In the genomic region with DNA sequence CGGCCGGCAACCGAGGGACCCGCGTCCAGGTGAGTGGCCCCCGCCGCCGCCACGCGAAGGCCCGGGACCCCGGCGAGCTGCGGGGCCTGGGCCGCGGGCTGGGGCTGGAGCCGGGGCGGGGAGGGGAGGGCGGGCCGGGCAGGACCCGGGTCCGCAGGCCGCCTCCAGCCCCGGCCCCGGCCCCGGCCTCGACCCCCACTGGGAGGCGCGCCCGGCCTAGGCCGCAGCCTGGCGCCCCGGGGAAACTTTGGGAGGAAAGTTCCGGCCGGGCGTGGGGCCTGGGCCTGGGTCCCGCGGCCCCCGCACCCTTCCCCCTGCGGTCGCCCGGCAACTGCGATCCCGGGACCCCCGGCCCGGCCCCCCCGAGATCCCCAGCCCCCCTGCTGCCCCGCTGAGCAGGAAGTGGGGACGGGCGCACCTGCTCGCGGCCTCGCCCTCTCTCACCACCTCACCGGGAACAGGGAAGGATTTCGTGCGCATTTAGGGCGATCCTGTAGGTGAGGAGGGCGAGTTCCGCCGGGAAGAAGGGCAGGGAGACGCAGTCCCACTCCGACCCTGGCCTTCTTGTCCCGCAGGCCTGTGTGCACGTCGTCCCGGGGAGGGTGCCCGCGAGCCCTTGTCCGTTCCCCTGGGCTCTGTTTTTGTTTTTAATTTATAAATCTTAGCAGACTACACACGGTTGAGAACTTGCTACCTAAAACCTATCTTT, we compare ENCODE assay signal across 8 cellular contexts. TPM values are rescaled to one million over a fixed set of nuclear protein-coding genes. Genes with fewer than 3 reads are reported as not detected.
DNase-seq lines count a peak whose midpoint lies in the region; ATAC-seq and TF ChIP-seq lines count a peak whose summit lies in the region.

No MANE protein-coding gene starts in this region.

- H3K36me3 Mint-ChIP-seq in activated T-helper 17 cell treated with anti-CD3 and anti-CD28 coated beads, Interleukin-2, amount 50 U/mL, for 72 hours (ENCODE audit: low read depth) = no peaks in the 10 kb centered on the region
- H3K36me3 Mint-ChIP-seq in stimulated activated naive B cell treated with anti-CD40 and anti-IgM and Interleukin-4, amounts not matched to agents 10 μg/mL and 1 μg/mL and 100 μg/mL, for 72 hours = peaks cover 6 to 8% of the 10 kb centered on the region in 2 donors

- H3K4me3 ChIP-seq in AG04449 (ENCODE audit: low read depth, low read length) = peak overlapping the region; percentile 91
- peak overlapping the region; percentile 75 for H3K4me3 ChIP-seq in iPS-11a (ENCODE audit: low read depth, low read length)

- CTCF ChIA-PET in AG04449 (lab: Yijun Ruan, JAX) = no interaction called here

- H3K9me3 Mint-ChIP-seq in activated T-helper 17 cell treated with anti-CD3 and anti-CD28 coated beads, Interleukin-2, amount 50 U/mL, for 72 hours = no peaks in the 10 kb centered on the region
- peaks cover 0 to 1% of the 10 kb centered on the region in 2 donors for H3K9me3 Mint-ChIP-seq in stimulated activated naive B cell treated with anti-CD40 and anti-IgM and Interleukin-4, amounts not matched to agents 10 μg/mL and 1 μg/mL and 100 μg/mL, for 72 hours

- H3K4me1 Mint-ChIP-seq in activated T-helper 17 cell treated with anti-CD3 and anti-CD28 coated beads, Interleukin-2, amount 50 U/mL, for 72 hours = peaks cover 11% of the 10 kb centered on the region
- peaks cover 21 to 36% of the 10 kb centered on the region in 2 donors for H3K4me1 Mint-ChIP-seq in stimulated activated naive B cell treated with anti-CD40 and anti-IgM and Interleukin-4, amounts not matched to agents 10 μg/mL and 1 μg/mL and 100 μg/mL, for 72 hours

- H3K27ac Mint-ChIP-seq in activated T-helper 17 cell treated with anti-CD3 and anti-CD28 coated beads, Interleukin-2, amount 50 U/mL, for 72 hours = peak overlapping the region; percentile 81
- peak overlapping the region; percentile 86 for H3K27ac Mint-ChIP-seq in stimulated activated naive B cell treated with anti-CD40 and anti-IgM and Interleukin-4, amounts not matched to agents 10 μg/mL and 1 μg/mL and 100 μg/mL, for 72 hours

- POLR2A ChIA-PET in AG04449 (lab: Yijun Ruan, JAX) = interaction anchor here (0.5 kb wide), 1 partner anchor 11 kb away, joined by 3 read pairs; no protein-coding TSS in a partner anchor

- ATAC-seq in GM18519 (IDR thresholded peaks at IDR 0.05; ENCODE audit: low FRiP score, unreplicated experiment) (peak; percentile 1), HG03457 (IDR thresholded peaks at IDR 0.05; ENCODE audit: unreplicated experiment) (peak; percentile 7), GM21576 (IDR thresholded peaks at IDR 0.05; ENCODE audit: unreplicated experiment) (no peak)
- no peak for ATAC-seq in activated T-helper 17 cell treated with anti-CD3 and anti-CD28 coated beads, Interleukin-2, amount 50 U/mL, for 72 hours (replicated peaks)
- peak; percentile 7 for ATAC-seq in stimulated activated naive B cell treated with anti-CD40 and anti-IgM and Interleukin-4, amounts not matched to agents 10 μg/mL and 1 μg/mL and 100 μg/mL, for 72 hours (replicated peaks)

- no peaks in the 10 kb centered on the region for H3K27me3 Mint-ChIP-seq in activated T-helper 17 cell treated with anti-CD3 and anti-CD28 coated beads, Interleukin-2, amount 50 U/mL, for 72 hours
- no peaks in the 10 kb centered on the region for H3K27me3 Mint-ChIP-seq in stimulated activated naive B cell treated with anti-CD40 and anti-IgM and Interleukin-4, amounts not matched to agents 10 μg/mL and 1 μg/mL and 100 μg/mL, for 72 hours

- TF ChIP-seq CTCF in AG04449 (IDR thresholded peaks at IDR 0.05; ENCODE audit: insufficient read depth, low read length, missing control alignments) = no peak

- peak overlapping the region; percentile 85 for H3K4me3 Mint-ChIP-seq in activated T-helper 17 cell treated with anti-CD3 and anti-CD28 coated beads, Interleukin-2, amount 50 U/mL, for 72 hours
- H3K4me3 Mint-ChIP-seq in stimulated activated naive B cell treated with anti-CD40 and anti-IgM and Interleukin-4, amounts not matched to agents 10 μg/mL and 1 μg/mL and 100 μg/mL, for 72 hours = peak overlapping the region; percentile 77 to 83

- no peak for DNase-seq in AG04449 (ENCODE audit: low read depth, low spot score)
- no peak for DNase-seq in stimulated activated naive B cell treated with anti-CD40 and anti-IgM and Interleukin-4, amounts not matched to agents 10 μg/mL and 1 μg/mL and 100 μg/mL, for 72 hours
- no peak for DNase-seq in activated CD4-positive, CD25-positive, alpha-beta regulatory T cell treated with anti-CD3 and anti-CD28 coated beads, Interleukin-2, amount 50 U/mL, for 72 hours

RNA-seq across cellular contexts. Expression of a gene that starts 0.4 kb away (rescaled TPM):
- total RNA-seq in activated T-helper 17 cell treated with anti-CD3 and anti-CD28 coated beads, Interleukin-2, amount 50 U/mL, for 72 hours = 10 to 100 TPM; 25.6 to 34.7 TPM

RNA-seq across cellular contexts. Expression of a gene that starts 18.6 kb away (rescaled TPM):
- not detected for total RNA-seq in activated T-helper 17 cell treated with anti-CD3 and anti-CD28 coated beads, Interleukin-2, amount 50 U/mL, for 72 hours

RNA-seq across cellular contexts. Expression of a gene that starts 55.9 kb away (rescaled TPM):
- total RNA-seq in activated T-helper 17 cell treated with anti-CD3 and anti-CD28 coated beads, Interleukin-2, amount 50 U/mL, for 72 hours = 10 to 100 TPM; 19.7 to 40.2 TPM

Comparison
In these comparisons a context has a peak if more than half of its experiments do, and no peak if none do; other contexts are left out.
1. ATAC-seq: peak in GM18519 (single experiment), HG03457 (single experiment) and stimulated activated naive B cell treated with anti-CD40 and anti-IgM and Interleukin-4, amounts not matched to agents 10 μg/mL and 1 μg/mL and 100 μg/mL, for 72 hours (2 of 2); none in activated T-helper 17 cell treated with anti-CD3 and anti-CD28 coated beads, Interleukin-2, amount 50 U/mL, for 72 hours (single experiment) and GM21576 (single experiment).